11 cellular contexts compared by ENCODE assay signal in genomic region chr1:60280764-60281278, GRCh38.
A peak's percentile ranks its signal among the peaks of the same experiment; 100 is the strongest.
DNase-seq lines count a peak whose midpoint lies in the region; ATAC-seq and TF ChIP-seq lines count a peak whose summit lies in the region.
"Had no signal": no experiment of that assay in that cellular context is flagged by ENCODE, and none has a peak within 500 bp of the region (broad histone marks: within the 10 kb centered on the region; RNA-seq: fewer than 3 reads in every experiment).

No MANE protein-coding gene starts in this region.

- H3K27me3 Mint-ChIP-seq in WTC11 (ENCODE audit: low read depth) (no peaks in the 10 kb centered on the region), neural progenitor cell (ENCODE audit: insufficient read depth, low read depth) (no peaks in the 10 kb centered on the region)
- H3K27me3 Mint-ChIP-seq: activated naive CD8-positive, alpha-beta T cell had no signal

- peaks cover 13% of the 10 kb centered on the region for H3K4me1 Mint-ChIP-seq in WTC11
- H3K4me1 Mint-ChIP-seq in neural progenitor cell = peaks cover 21% of the 10 kb centered on the region

- CTCF ChIA-PET in WTC11 (lab: Charles Lee) = interaction anchor here (0.6 to 2.4 kb wide), 28 partner anchors 9 to 769 kb away, joined by 3 to 27 read pairs (median 4); no protein-coding TSS in a partner anchor
- CTCF ChIA-PET in RWPE1 (lab: Yijun Ruan, JAX) = interaction anchor here (1.0 to 1.3 kb wide), 7 partner anchors 14 to 762 kb away, joined by 3 to 19 read pairs (median 3); no protein-coding TSS in a partner anchor

- no peaks in the 10 kb centered on the region for H3K36me3 ChIP-seq in neural progenitor cell
- H3K36me3 ChIP-seq: gastrocnemius medialis had no signal

- H3K4me3 Mint-ChIP-seq in WTC11 (no peak overlapping the region), neural progenitor cell (peak overlapping the region; percentile 58)
- H3K4me3 Mint-ChIP-seq: activated naive CD8-positive, alpha-beta T cell had no signal

- no peaks in the 10 kb centered on the region for H3K79me2 ChIP-seq in neural progenitor cell (ENCODE audit: low read depth)

- no peak overlapping the region for H3K9ac ChIP-seq in neural progenitor cell

- peaks cover 10% of the 10 kb centered on the region for H3K4me1 ChIP-seq in neural progenitor cell

- no peaks in the 10 kb centered on the region for H3F3A ChIP-seq in neural progenitor cell (ENCODE audit: low read depth)

- H3K9me3 ChIP-seq in neural progenitor cell (ENCODE audit: low read depth) = no peaks in the 10 kb centered on the region
- H3K9me3 ChIP-seq: gastrocnemius medialis had no signal

- no peaks in the 10 kb centered on the region for H4K20me1 ChIP-seq in neural progenitor cell (ENCODE audit: low read depth)

- H3K9me3 Mint-ChIP-seq in WTC11 (no peaks in the 10 kb centered on the region), neural progenitor cell (no peaks in the 10 kb centered on the region)

- no peak for TF ChIP-seq CTCF in WTC11 (IDR thresholded peaks at IDR 0.05)
- TF ChIP-seq CTCF in neural progenitor cell (IDR thresholded peaks at IDR 0.05) = no peak
- TF ChIP-seq CTCF in RWPE1 (conservative IDR thresholded peaks at IDR 0.05; ENCODE audit: low read depth) = no peak

- H3K27ac Mint-ChIP-seq in WTC11 (no peak overlapping the region), neural progenitor cell (peak overlapping the region; percentile 61)
- H3K27ac Mint-ChIP-seq: activated naive CD8-positive, alpha-beta T cell had no signal

- ATAC-seq in GM18511 (IDR thresholded peaks at IDR 0.05; ENCODE audit: unreplicated experiment) (peak; percentile 28), HG02981 (IDR thresholded peaks at IDR 0.05; ENCODE audit: unreplicated experiment) (peak; percentile 11), WTC11 (peak; percentile 58)

- H3K4me2 ChIP-seq in neural progenitor cell = peak overlapping the region; percentile 63

- POLR2A ChIA-PET in WTC11 (lab: Charles Lee) = interaction anchor here (1.1 kb wide), 1 partner anchor 484 kb away, joined by 3 read pairs; no protein-coding TSS in a partner anchor
- POLR2A ChIA-PET in RWPE1 (lab: Yijun Ruan, JAX; ENCODE audit: low non-redundant PET) = no interaction called here

- no peak overlapping the region for H3K27ac ChIP-seq in neural progenitor cell
- H3K27ac ChIP-seq in RWPE1 = no peak overlapping the region
- H3K27ac ChIP-seq: gastrocnemius medialis had no signal

- H3K27me3 ChIP-seq in neural progenitor cell = no peaks in the 10 kb centered on the region
- H3K27me3 ChIP-seq: gastrocnemius medialis had no signal

- H2AFZ ChIP-seq in neural progenitor cell (replicated peaks) = peak overlapping the region; percentile 89

- H3K36me3 Mint-ChIP-seq in WTC11 (no peaks in the 10 kb centered on the region), neural progenitor cell (no peaks in the 10 kb centered on the region)
- H3K36me3 Mint-ChIP-seq: activated naive CD8-positive, alpha-beta T cell had no signal

- H3K4me3 ChIP-seq in neural progenitor cell = peak overlapping the region; percentile 11
- H3K4me3 ChIP-seq: gastrocnemius medialis had no signal

- DNase-seq in WTC11 (ENCODE audit: low spot score) = no peak
- peak; percentile 9 for DNase-seq in neural progenitor cell (ENCODE audit: low spot score)
- no peak for DNase-seq in RWPE1 (ENCODE audit: low spot score)
- DNase-seq in activated CD8-positive, alpha-beta memory T cell treated with anti-CD3 and anti-CD28 coated beads, Interleukin-2, amount 50 U/mL, for 48 hours = no peak
- no peak for DNase-seq in NCI-H2196 treated with DMSO at 0.1 percent for 48 hours (lab: John Stamatoyannopoulos, UW; ENCODE audit: unreplicated experiment)
- DNase-seq in NCI-H1930 (lab: John Stamatoyannopoulos, UW) = no peak
- DNase-seq: stimulated activated naive CD4-positive, alpha-beta T cell had no signal

TF ChIP-seq in WTC11, 78 proteins besides CTCF, POLR2A, EP300 and RAD21 (continues in another document):
- TF ChIP-seq MAX (CRISPR knock-in tag; IDR thresholded peaks at IDR 0.05) = no peak
- no peak for TF ChIP-seq TP53 (CRISPR knock-in tag; IDR thresholded peaks at IDR 0.05)
- TF ChIP-seq RORB (CRISPR knock-in tag; IDR thresholded peaks at IDR 0.05) = no peak
- TF ChIP-seq ATF6 (CRISPR knock-in tag; IDR thresholded peaks at IDR 0.05) = no peak
- no peak for TF ChIP-seq AR (CRISPR knock-in tag; IDR thresholded peaks at IDR 0.05)
- no peak for TF ChIP-seq E2F4 (CRISPR knock-in tag; IDR thresholded peaks at IDR 0.05; ENCODE audit: borderline replicate concordance, low read depth)
- TF ChIP-seq E2F5 (CRISPR knock-in tag; IDR thresholded peaks at IDR 0.05) = no peak
- no peak for TF ChIP-seq HMGXB4 (CRISPR knock-in tag; IDR thresholded peaks at IDR 0.05)
- no peak for TF ChIP-seq EMX1 (CRISPR knock-in tag; IDR thresholded peaks at IDR 0.05)
- no peak for TF ChIP-seq MXD4 (CRISPR knock-in tag; IDR thresholded peaks at IDR 0.05; ENCODE audit: borderline replicate concordance)
- no peak for TF ChIP-seq ZNF423 (CRISPR knock-in tag; IDR thresholded peaks at IDR 0.05)
- no peak for TF ChIP-seq FOXK1 (CRISPR knock-in tag; IDR thresholded peaks at IDR 0.05)
- TF ChIP-seq CREB1 (CRISPR knock-in tag; IDR thresholded peaks at IDR 0.05) = no peak
- no peak for TF ChIP-seq ZNF416 (CRISPR knock-in tag; IDR thresholded peaks at IDR 0.05)
- TF ChIP-seq RELA (CRISPR knock-in tag; IDR thresholded peaks at IDR 0.05; ENCODE audit: borderline replicate concordance) = no peak
- no peak for TF ChIP-seq SP1 (CRISPR knock-in tag; conservative IDR thresholded peaks at IDR 0.05)
